ENCODE assay signal across 21 cellular contexts in the genomic region with DNA sequence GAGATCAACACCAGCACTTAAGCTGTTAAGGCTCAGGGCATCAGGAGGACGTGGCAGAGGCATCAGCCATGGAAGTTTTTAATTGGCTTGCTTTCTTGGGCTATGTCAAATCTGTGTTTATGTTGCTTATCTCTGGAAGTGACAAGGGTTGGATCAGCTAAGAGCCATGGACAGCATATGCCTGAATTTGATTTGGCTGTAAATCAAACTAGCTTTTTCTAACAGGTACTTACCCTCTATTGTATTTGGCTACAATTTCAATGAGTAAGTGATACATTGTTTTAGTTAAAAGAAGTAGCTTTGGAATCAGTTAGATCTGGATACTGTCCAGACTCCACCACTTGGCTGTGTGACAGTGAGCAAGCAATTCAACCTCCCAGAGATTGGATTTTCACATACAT.
A peak's percentile ranks its signal among the peaks of the same experiment; 100 is the strongest.
DNase-seq lines count a peak whose midpoint lies in the region; ATAC-seq and TF ChIP-seq lines count a peak whose summit lies in the region.
"Had no signal": no experiment of that assay in that cellular context is flagged by ENCODE, and none has a peak within 500 bp of the region (broad histone marks: within the 10 kb centered on the region; RNA-seq: fewer than 3 reads in every experiment).

No MANE protein-coding gene starts in this region.

- H3K27ac Mint-ChIP-seq in T-helper 2 cell treated with Interferon-gamma antibody and Interleukin-4, amounts not matched to agents 5 μg/mL and 100 μg/mL, for 36 hours: no peak overlapping the region
- H3K27ac Mint-ChIP-seq: activated CD4-positive, alpha-beta T cell treated with anti-CD3 and anti-CD28 coated beads, Interleukin-2, amount 10 ng/mL, durations not matched to agents 24 days and 14 days; CD4-positive, alpha-beta T cell had no signal

- no peaks in the 10 kb centered on the region for H3K27me3 Mint-ChIP-seq in T-helper 2 cell treated with Interferon-gamma antibody and Interleukin-4, amounts not matched to agents 5 μg/mL and 100 μg/mL, for 36 hours (ENCODE audit: low read depth)
- H3K27me3 Mint-ChIP-seq: activated CD4-positive, alpha-beta T cell treated with anti-CD3 and anti-CD28 coated beads, Interleukin-2, amount 10 ng/mL, durations not matched to agents 24 days and 14 days; CD4-positive, alpha-beta T cell had no signal

- H3K9me3 Mint-ChIP-seq in T-helper 2 cell treated with Interferon-gamma antibody and Interleukin-4, amounts not matched to agents 5 μg/mL and 100 μg/mL, for 36 hours: peaks cover 16% of the 10 kb centered on the region
- H3K9me3 Mint-ChIP-seq: activated CD4-positive, alpha-beta T cell treated with anti-CD3 and anti-CD28 coated beads, Interleukin-2, amount 10 ng/mL, durations not matched to agents 24 days and 14 days; CD4-positive, alpha-beta T cell had no signal

- intact Hi-C loops in head of caudate nucleus (cut with DNase I): no loop called here

- peak; percentile 47 for ATAC-seq in left lobe of liver
- ATAC-seq: HCT116, K562 had no signal

- in situ Hi-C loops in astrocyte of the cerebellum (cut with HindIII; ENCODE audit: low sequenced_read_pairs): no loop called here

- no peak overlapping the region for H3K4me3 ChIP-seq in astrocyte of the cerebellum (ENCODE audit: low read depth, low read length)
- H3K4me3 ChIP-seq: adrenal gland, K562, tibial nerve had no signal

- DNase-seq in Daoy (ENCODE audit: low read depth): peak; percentile 24
- DNase-seq in NCI-H2081 (lab: John Stamatoyannopoulos, UW): peak; percentile 39 to 72
- peak; percentile 37 for DNase-seq in astrocyte of the cerebellum (ENCODE audit: low read depth)
- DNase-seq in left lobe of liver (ENCODE audit: low spot score): no peak
- DNase-seq in T-helper 2 cell treated with Interferon-gamma antibody and Interleukin-4, amounts not matched to agents 5 μg/mL and 100 μg/mL, for 36 hours (ENCODE audit: low spot score): no peak
- DNase-seq in head of caudate nucleus: no peak
- no peak for DNase-seq in superior temporal gyrus (ENCODE audit: extremely low spot score)
- no peak for DNase-seq in NCI-H2196 treated with DMSO at 0.1 percent for 48 hours (lab: John Stamatoyannopoulos, UW; ENCODE audit: unreplicated experiment)
- DNase-seq: activated CD4-positive, alpha-beta T cell treated with anti-CD3 and anti-CD28 coated beads, Interleukin-2, amount 10 ng/mL, durations not matched to agents 24 days and 14 days; activated effector memory CD4-positive, alpha-beta T cell treated with anti-CD3 and anti-CD28 coated beads, Interleukin-2, amount 50 U/mL, for 16 hours; CD4-positive, alpha-beta T cell; DND-41; hippocampal formation; MV-4-11; NCI-H2171 treated with DMSO at 0.1 percent for 48 hours; right cardiac atrium; stimulated activated naive CD4-positive, alpha-beta T cell had no signal

- TF ChIP-seq CTCF in astrocyte of the cerebellum (IDR thresholded peaks at IDR 0.05; ENCODE audit: low read depth, low read length, missing control alignments): no peak

- no peaks in the 10 kb centered on the region for H3K4me1 Mint-ChIP-seq in T-helper 2 cell treated with Interferon-gamma antibody and Interleukin-4, amounts not matched to agents 5 μg/mL and 100 μg/mL, for 36 hours (ENCODE audit: low read depth)
- H3K4me1 Mint-ChIP-seq: activated CD4-positive, alpha-beta T cell treated with anti-CD3 and anti-CD28 coated beads, Interleukin-2, amount 10 ng/mL, durations not matched to agents 24 days and 14 days had no signal

- H3K4me3 Mint-ChIP-seq in T-helper 2 cell treated with Interferon-gamma antibody and Interleukin-4, amounts not matched to agents 5 μg/mL and 100 μg/mL, for 36 hours: no peak overlapping the region
- H3K4me3 Mint-ChIP-seq: activated CD4-positive, alpha-beta T cell treated with anti-CD3 and anti-CD28 coated beads, Interleukin-2, amount 10 ng/mL, durations not matched to agents 24 days and 14 days; CD4-positive, alpha-beta T cell had no signal

- no peaks in the 10 kb centered on the region for H3K36me3 Mint-ChIP-seq in T-helper 2 cell treated with Interferon-gamma antibody and Interleukin-4, amounts not matched to agents 5 μg/mL and 100 μg/mL, for 36 hours (ENCODE audit: low read depth)

Comparison
In these comparisons a context has a peak if more than half of its experiments do, and no peak if none do; other contexts are left out.
1. DNase-seq: peak in Daoy (single experiment), NCI-H2081 (2 of 2) and astrocyte of the cerebellum (single experiment); none in left lobe of liver (single experiment), T-helper 2 cell treated with Interferon-gamma antibody and Interleukin-4, amounts not matched to agents 5 μg/mL and 100 μg/mL, for 36 hours (single experiment), head of caudate nucleus (0 of 42), superior temporal gyrus (single experiment) and NCI-H2196 treated with DMSO at 0.1 percent for 48 hours (single experiment).